In genomic region chr1:115815694-115816093, GRCh38 we compare ENCODE assay signal across 25 cellular contexts. TPM values are rescaled to one million over a fixed set of nuclear protein-coding genes. Genes with fewer than 3 reads are reported as not detected.
DNase-seq lines count a peak whose midpoint lies in the region; TF ChIP-seq lines count a peak whose summit lies in the region.
"Had no signal": no experiment of that assay in that cellular context is flagged by ENCODE, and none has a peak within 500 bp of the region (broad histone marks: within the 10 kb centered on the region; RNA-seq: fewer than 3 reads in every experiment).

No MANE protein-coding gene starts in this region.

- H3K4me3 ChIP-seq in osteoblast (ENCODE audit: insufficient read depth, low read length): no peak overlapping the region
- H3K4me3 ChIP-seq in MM.1S (ENCODE audit: low read length): no peak overlapping the region
- H3K4me3 ChIP-seq: BLaER1, GM23248, HAP-1 had no signal

- peak overlapping the region; percentile 72 for H3K27ac ChIP-seq in epithelial cell of prostate
- H3K27ac ChIP-seq in osteoblast (ENCODE audit: low read depth, low read length): no peak overlapping the region
- no peak overlapping the region for H3K27ac ChIP-seq in MM.1S (ENCODE audit: low read length)
- H3K27ac ChIP-seq: BLaER1, GM23248, HL-60 had no signal

- H3K9me3 ChIP-seq in osteoblast (ENCODE audit: low read depth, low read length) (no peaks in the 10 kb centered on the region), MM.1S (replicated peaks; ENCODE audit: insufficient read depth, low read length) (no peaks in the 10 kb centered on the region)
- H3K9me3 ChIP-seq: BLaER1, HAP-1 had no signal

- H3K79me2 ChIP-seq in osteoblast (ENCODE audit: insufficient read depth, low read length): no peaks in the 10 kb centered on the region
- H3K79me2 ChIP-seq in MM.1S (ENCODE audit: low read length): no peaks in the 10 kb centered on the region

- peak; percentile 53 for DNase-seq in LHCN-M2 (ENCODE audit: low read depth)
- DNase-seq in M059J (ENCODE audit: low read depth): peak; percentile 44
- DNase-seq in epithelial cell of prostate (ENCODE audit: low read depth, low spot score): no peak
- peak; percentile 3 for DNase-seq in osteoblast (ENCODE audit: insufficient read length, low spot score, missing footprints)
- DNase-seq in hippocampal formation (lab: John Stamatoyannopoulos, UW): no peak
- DNase-seq in head of caudate nucleus: no peak
- DNase-seq in MM.1S: no peak
- DNase-seq: ACHN; CD4-positive, alpha-beta memory T cell; GM23248; KBM-7; MV-4-11; NCI-H1105 treated with DMSO at 0.1 percent for 48 hours; NCI-H1694; NCI-H2081; NCI-H2171; NCI-H345; NCI-H524; NCI-H774; NK-92 treated with Interleukin-12 subunit alpha and Interleukin-12 subunit beta, amount 100 ng/mL, for 24 hours; SHP77 had no signal

- H3K9me2 ChIP-seq in MM.1S (replicated peaks; ENCODE audit: insufficient read depth, low read length): no peaks in the 10 kb centered on the region

- intact Hi-C loops in head of caudate nucleus (cut with DNase I): no loop called here

- H3K4me2 ChIP-seq in osteoblast (ENCODE audit: insufficient read depth, low read length) (no peak overlapping the region), MM.1S (ENCODE audit: low read depth, low read length) (no peak overlapping the region)
- H3K4me2 ChIP-seq: BLaER1 had no signal

- no peak overlapping the region for H2AFZ ChIP-seq in osteoblast (ENCODE audit: low read length)
- no peak overlapping the region for H2AFZ ChIP-seq in MM.1S (ENCODE audit: low read length)
- H2AFZ ChIP-seq: GM23248 had no signal

- H4K20me1 ChIP-seq in osteoblast (ENCODE audit: insufficient read depth, low read length): no peaks in the 10 kb centered on the region
- no peaks in the 10 kb centered on the region for H4K20me1 ChIP-seq in MM.1S (ENCODE audit: insufficient read depth, low read length)
- H4K20me1 ChIP-seq: BLaER1 had no signal

- H3K9ac ChIP-seq in MM.1S (ENCODE audit: low read length): no peak overlapping the region
- H3K9ac ChIP-seq: BLaER1, GM23248 had no signal

- no peaks in the 10 kb centered on the region for H3F3A ChIP-seq in MM.1S (ENCODE audit: insufficient read depth, low read length)

- H3K4me1 ChIP-seq in osteoblast (ENCODE audit: insufficient read depth, low read length): no peaks in the 10 kb centered on the region
- H3K4me1 ChIP-seq in MM.1S (ENCODE audit: low read length): no peaks in the 10 kb centered on the region
- H3K4me1 ChIP-seq: BLaER1, HAP-1 had no signal

- H3K36me3 ChIP-seq in osteoblast (ENCODE audit: insufficient read depth, low read length) (no peaks in the 10 kb centered on the region), MM.1S (replicated peaks; ENCODE audit: insufficient read depth, low read length) (no peaks in the 10 kb centered on the region)
- H3K36me3 ChIP-seq: BLaER1, HAP-1 had no signal

- H3K27me3 ChIP-seq in osteoblast (ENCODE audit: insufficient read depth, low read length) (peaks cover 10% of the 10 kb centered on the region), MM.1S (replicated peaks; ENCODE audit: insufficient read depth, low read length) (no peaks in the 10 kb centered on the region)
- H3K27me3 ChIP-seq: BLaER1 had no signal

- no peak for TF ChIP-seq CTCF in osteoblast (IDR thresholded peaks at IDR 0.05; ENCODE audit: extremely low read depth, low read depth, low read length)
- no peak for TF ChIP-seq CTCF in MM.1S (IDR thresholded peaks at IDR 0.05; ENCODE audit: low read length)

RNA-seq across cellular contexts. Expression of gene NHLH2, which starts 25.2 kb away (rescaled TPM):
- total RNA-seq in LHCN-M2 (2014; rRNA removed) (0.19 and 0.63 TPM in 2 replicates), osteoblast (not detected in 2 replicates)
- polyA plus RNA-seq in LHCN-M2 (2012): 0.09 TPM
- not detected in 2 replicates for total RNA-seq in M059J (2014; rRNA removed; shearing (Covaris generic))
- total RNA-seq: CD4-positive, alpha-beta memory T cell; GM23248; HT-29 had no signal
- polyA plus RNA-seq: CD4-positive, alpha-beta memory T cell had no signal

RNA-seq across cellular contexts. Expression of gene CASQ2, which starts 47.2 kb away (rescaled TPM):
- total RNA-seq in LHCN-M2 (2014; rRNA removed) (0.17 and 0.19 TPM in 2 replicates), osteoblast (not detected in 2 replicates)
- polyA plus RNA-seq in LHCN-M2 (2012): 0.04 TPM
- not detected in 2 replicates for total RNA-seq in M059J (2014; rRNA removed; shearing (Covaris generic))
- total RNA-seq: CD4-positive, alpha-beta memory T cell; GM23248; HT-29 had no signal
- polyA plus RNA-seq: CD4-positive, alpha-beta memory T cell; GM23248 had no signal

Comparison
In these comparisons a context has a peak if more than half of its experiments do, and no peak if none do; other contexts are left out.
1. DNase-seq: peak in LHCN-M2 (single experiment), M059J (single experiment) and osteoblast (single experiment); none in epithelial cell of prostate (single experiment), hippocampal formation (0 of 2), head of caudate nucleus (0 of 42) and MM.1S (single experiment).